In the genomic region with DNA sequence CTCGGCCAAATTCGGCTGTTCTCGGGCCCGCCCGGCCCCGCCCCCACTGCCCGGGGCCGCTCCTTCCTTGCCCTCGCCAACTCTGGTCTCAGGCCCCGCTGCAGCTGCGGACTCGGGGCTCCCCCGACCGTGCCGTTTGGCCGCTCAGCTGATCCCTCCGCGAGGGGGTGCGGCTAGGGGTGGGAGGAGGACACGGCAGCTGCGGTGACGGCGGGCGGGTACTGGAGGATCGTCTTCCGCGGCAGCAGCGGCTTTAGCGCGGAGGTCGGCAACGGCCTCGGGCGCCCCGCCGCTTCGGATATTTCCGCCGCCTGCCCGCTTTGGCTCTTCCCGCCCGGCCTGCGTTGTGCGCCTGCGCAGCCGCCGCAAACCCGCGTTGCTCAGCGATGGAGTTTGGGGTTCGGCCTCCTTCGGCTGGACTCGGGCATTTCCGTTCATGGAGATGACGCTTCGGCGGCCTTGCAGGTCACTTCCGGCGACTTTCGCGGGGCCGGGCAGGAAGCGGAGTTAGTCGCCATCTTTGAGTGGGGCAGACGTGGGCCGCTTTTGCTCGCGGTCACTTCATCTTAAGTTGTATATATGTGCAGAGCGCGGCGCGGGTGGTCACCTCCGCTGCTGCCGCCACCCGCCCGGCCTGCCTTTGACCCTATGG, we compare ENCODE assay signal across 1 cellular context.
TF ChIP-seq lines count a peak whose summit lies in the region.

No MANE protein-coding gene starts in this region.

TF ChIP-seq in K562, 482 proteins besides CTCF, POLR2A, EP300 and RAD21 (continued from another document and continues in another):
- 0 out of 2 replicates have a peak, but pooled peaks have one; percentile 6 for TF ChIP-seq AFF4 (CRISPR knock-in tag; IDR thresholded peaks at IDR 0.05)
- 0 out of 4 replicates have a peak, but pooled peaks of 1 of the 2 experiments have one; percentile 14 for TF ChIP-seq FOXK2 (conservative IDR thresholded peaks at IDR 0.05 in 1 of 2, IDR thresholded peaks at IDR 0.05 in 1 of 2; ENCODE audit: low read depth in 2 of 2)
- TF ChIP-seq, protein P1, sequence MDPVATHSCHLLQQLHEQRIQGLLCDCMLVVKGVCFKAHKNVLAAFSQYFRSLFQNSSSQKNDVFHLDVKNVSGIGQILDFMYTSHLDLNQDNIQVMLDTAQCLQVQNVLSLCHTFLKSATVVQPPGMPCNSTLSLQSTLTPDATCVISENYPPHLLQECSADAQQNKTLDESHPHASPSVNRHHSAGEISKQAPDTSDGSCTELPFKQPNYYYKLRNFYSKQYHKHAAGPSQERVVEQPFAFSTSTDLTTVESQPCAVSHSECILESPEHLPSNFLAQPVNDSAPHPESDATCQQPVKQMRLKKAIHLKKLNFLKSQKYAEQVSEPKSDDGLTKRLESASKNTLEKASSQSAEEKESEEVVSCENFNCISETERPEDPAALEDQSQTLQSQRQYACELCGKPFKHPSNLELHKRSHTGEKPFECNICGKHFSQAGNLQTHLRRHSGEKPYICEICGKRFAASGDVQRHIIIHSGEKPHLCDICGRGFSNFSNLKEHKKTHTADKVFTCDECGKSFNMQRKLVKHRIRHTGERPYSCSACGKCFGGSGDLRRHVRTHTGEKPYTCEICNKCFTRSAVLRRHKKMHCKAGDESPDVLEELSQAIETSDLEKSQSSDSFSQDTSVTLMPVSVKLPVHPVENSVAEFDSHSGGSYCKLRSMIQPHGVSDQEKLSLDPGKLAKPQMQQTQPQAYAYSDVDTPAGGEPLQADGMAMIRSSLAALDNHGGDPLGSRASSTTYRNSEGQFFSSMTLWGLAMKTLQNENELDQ (CRISPR knock-in tag; IDR thresholded peaks at IDR 0.05; ENCODE audit: borderline replicate concordance): no peak
- TF ChIP-seq, protein P2, sequence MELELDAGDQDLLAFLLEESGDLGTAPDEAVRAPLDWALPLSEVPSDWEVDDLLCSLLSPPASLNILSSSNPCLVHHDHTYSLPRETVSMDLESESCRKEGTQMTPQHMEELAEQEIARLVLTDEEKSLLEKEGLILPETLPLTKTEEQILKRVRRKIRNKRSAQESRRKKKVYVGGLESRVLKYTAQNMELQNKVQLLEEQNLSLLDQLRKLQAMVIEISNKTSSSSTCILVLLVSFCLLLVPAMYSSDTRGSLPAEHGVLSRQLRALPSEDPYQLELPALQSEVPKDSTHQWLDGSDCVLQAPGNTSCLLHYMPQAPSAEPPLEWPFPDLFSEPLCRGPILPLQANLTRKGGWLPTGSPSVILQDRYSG (tag; conservative IDR thresholded peaks at IDR 0.05; ENCODE audit: low read depth): no peak
- TF ChIP-seq ZNF518B (CRISPR knock-in tag; IDR thresholded peaks at IDR 0.05): no peak
- no peak for TF ChIP-seq ZBTB8A (IDR thresholded peaks at IDR 0.05; ENCODE audit: partially characterized antibody)
- 0 out of 4 replicates have a peak, but pooled peaks of 1 of the 2 experiments have one; percentile 49 for TF ChIP-seq TBL1XR1 (IDR thresholded peaks at IDR 0.05; ENCODE audit: low read length in 2 of 2)
- TF ChIP-seq ZBTB17 (CRISPR knock-in tag; IDR thresholded peaks at IDR 0.05): peak; percentile 22; the same call in 1 of the 2 replicates
- no peak for TF ChIP-seq ZNF717 (CRISPR knock-in tag; IDR thresholded peaks at IDR 0.05)
- TF ChIP-seq DNMT1 (IDR thresholded peaks at IDR 0.05): no peak
- TF ChIP-seq ZBTB33 (CRISPR knock-in tag; IDR thresholded peaks at IDR 0.05): no peak
- TF ChIP-seq ZFP1 (CRISPR knock-in tag; IDR thresholded peaks at IDR 0.05): no peak
- peak; percentile 82 for TF ChIP-seq RFX1 (IDR thresholded peaks at IDR 0.05)
- TF ChIP-seq, protein P3, sequence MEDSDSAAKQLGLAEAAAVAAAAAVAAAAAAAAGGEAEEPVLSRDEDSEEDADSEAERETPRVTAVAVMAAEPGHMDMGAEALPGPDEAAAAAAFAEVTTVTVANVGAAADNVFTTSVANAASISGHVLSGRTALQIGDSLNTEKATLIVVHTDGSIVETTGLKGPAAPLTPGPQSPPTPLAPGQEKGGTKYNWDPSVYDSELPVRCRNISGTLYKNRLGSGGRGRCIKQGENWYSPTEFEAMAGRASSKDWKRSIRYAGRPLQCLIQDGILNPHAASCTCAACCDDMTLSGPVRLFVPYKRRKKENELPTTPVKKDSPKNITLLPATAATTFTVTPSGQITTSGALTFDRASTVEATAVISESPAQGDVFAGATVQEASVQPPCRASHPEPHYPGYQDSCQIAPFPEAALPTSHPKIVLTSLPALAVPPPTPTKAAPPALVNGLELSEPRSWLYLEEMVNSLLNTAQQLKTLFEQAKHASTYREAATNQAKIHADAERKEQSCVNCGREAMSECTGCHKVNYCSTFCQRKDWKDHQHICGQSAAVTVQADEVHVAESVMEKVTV (CRISPR knock-in tag; IDR thresholded peaks at IDR 0.05): peak; percentile 100
- TF ChIP-seq RCOR1 (IDR thresholded peaks at IDR 0.05; ENCODE audit: borderline replicate concordance in 1 of 2, low read depth in 2 of 2, low read length in 2 of 2): 0 out of 4 replicates have a peak, but pooled peaks of 1 of the 2 experiments have one; percentile 4
- no peak for TF ChIP-seq ZNF165 (CRISPR knock-in tag; IDR thresholded peaks at IDR 0.05; ENCODE audit: borderline replicate concordance)
- no peak for TF ChIP-seq EGR1 (conservative IDR thresholded peaks at IDR 0.05)
- TF ChIP-seq MEF2A (IDR thresholded peaks at IDR 0.05; ENCODE audit: control insufficient read depth, low read depth, low read length): no peak
- no peak for TF ChIP-seq ZNF778 (CRISPR knock-in tag; IDR thresholded peaks at IDR 0.05)
- no peak for TF ChIP-seq FIP1L1 (IDR thresholded peaks at IDR 0.05; ENCODE audit: low read depth, low read length, poor library complexity, severe bottlenecking)
- 0 out of 2 replicates have a peak, but pooled peaks have one; percentile 42 for TF ChIP-seq ZNF212 (CRISPR knock-in tag; IDR thresholded peaks at IDR 0.05)
- no peak for TF ChIP-seq ZNF76 (CRISPR knock-in tag; IDR thresholded peaks at IDR 0.05; ENCODE audit: borderline replicate concordance)
- peak; percentile 71 for TF ChIP-seq ATF7 (IDR thresholded peaks at IDR 0.05)
- 0 out of 2 replicates have a peak, but pooled peaks have one; percentile 6 for TF ChIP-seq RBM14 (IDR thresholded peaks at IDR 0.05; ENCODE audit: borderline replicate concordance, insufficient read depth, low read depth, low read length)
- no peak for TF ChIP-seq SAFB2 (IDR thresholded peaks at IDR 0.05; ENCODE audit: borderline replicate concordance, low read depth, low read length, severe bottlenecking)
- TF ChIP-seq EWSR1 (IDR thresholded peaks at IDR 0.05; ENCODE audit: borderline replicate concordance, low read depth, partially characterized antibody): no peak
- TF ChIP-seq NRF1 (conservative IDR thresholded peaks at IDR 0.05 in 1 of 2, IDR thresholded peaks at IDR 0.05 in 1 of 2): peak; percentile 97 to 98
- TF ChIP-seq RBM39 (optimal IDR thresholded peaks at IDR 0.05; ENCODE audit: low read depth, low read length): no peak
- peak; percentile 78 for TF ChIP-seq E2F8 (IDR thresholded peaks at IDR 0.05; ENCODE audit: low read depth, partially characterized antibody)
- peak in 1 of 2 experiments; percentile 85; a peak in 1 of 4 replicates for TF ChIP-seq SRF (CRISPR knock-in tag; IDR thresholded peaks at IDR 0.05)
- peak; percentile 95 for TF ChIP-seq RBFOX2 (IDR thresholded peaks at IDR 0.05; ENCODE audit: low read depth, low read length)
- TF ChIP-seq, protein P4, sequence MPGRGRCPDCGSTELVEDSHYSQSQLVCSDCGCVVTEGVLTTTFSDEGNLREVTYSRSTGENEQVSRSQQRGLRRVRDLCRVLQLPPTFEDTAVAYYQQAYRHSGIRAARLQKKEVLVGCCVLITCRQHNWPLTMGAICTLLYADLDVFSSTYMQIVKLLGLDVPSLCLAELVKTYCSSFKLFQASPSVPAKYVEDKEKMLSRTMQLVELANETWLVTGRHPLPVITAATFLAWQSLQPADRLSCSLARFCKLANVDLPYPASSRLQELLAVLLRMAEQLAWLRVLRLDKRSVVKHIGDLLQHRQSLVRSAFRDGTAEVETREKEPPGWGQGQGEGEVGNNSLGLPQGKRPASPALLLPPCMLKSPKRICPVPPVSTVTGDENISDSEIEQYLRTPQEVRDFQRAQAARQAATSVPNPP (IDR thresholded peaks at IDR 0.05; ENCODE audit: borderline replicate concordance, insufficient read depth, insufficient read length): no peak
- no peak for TF ChIP-seq ZZZ3 (IDR thresholded peaks at IDR 0.05)
- no peak for TF ChIP-seq PPARD (CRISPR knock-in tag; IDR thresholded peaks at IDR 0.05)
- TF ChIP-seq ARNT (IDR thresholded peaks at IDR 0.05): no peak
- TF ChIP-seq DACH1 (IDR thresholded peaks at IDR 0.05; ENCODE audit: partially characterized antibody): peak; percentile 7
- peak; percentile 55 for TF ChIP-seq PRPF4 (IDR thresholded peaks at IDR 0.05; ENCODE audit: insufficient read depth, low read depth, low read length, poor library complexity, severe bottlenecking)
- no peak for TF ChIP-seq NFATC3 (IDR thresholded peaks at IDR 0.05)
- 0 out of 4 replicates have a peak, but pooled peaks of 1 of the 2 experiments have one; percentile 23 for TF ChIP-seq NONO (IDR thresholded peaks at IDR 0.05; ENCODE audit: low read depth in 2 of 2, low read length in 1 of 2)
